In genomic region chr1:66840929-66841328, GRCh38 we compare ENCODE assay signal across 21 cellular contexts. TPM values are rescaled to one million over a fixed set of nuclear protein-coding genes. Genes with fewer than 3 reads are reported as not detected.
DNase-seq lines count a peak whose midpoint lies in the region; ATAC-seq and TF ChIP-seq lines count a peak whose summit lies in the region.
"Had no signal": no experiment of that assay in that cellular context is flagged by ENCODE, and none has a peak within 500 bp of the region (broad histone marks: within the 10 kb centered on the region; RNA-seq: fewer than 3 reads in every experiment).

No MANE protein-coding gene starts in this region.

- no peaks in the 10 kb centered on the region for H3K9me3 Mint-ChIP-seq in endothelial cell (ENCODE audit: unreplicated experiment)
- H3K9me3 Mint-ChIP-seq: endodermal cell had no signal

- H3K27ac Mint-ChIP-seq in T-helper 17 cell = peak overlapping the region; percentile 53
- peak overlapping the region; percentile 93 for H3K27ac Mint-ChIP-seq in endothelial cell (ENCODE audit: unreplicated experiment)
- H3K27ac Mint-ChIP-seq: endodermal cell had no signal

- H3K27me3 Mint-ChIP-seq in T-helper 17 cell = no peaks in the 10 kb centered on the region
- H3K27me3 Mint-ChIP-seq in endothelial cell (ENCODE audit: unreplicated experiment) = no peaks in the 10 kb centered on the region

- peaks cover 0 to 7% (median 0%) of the 10 kb centered on the region in 11 experiments; a peak in 1 of 22 replicates for H3K9me3 ChIP-seq in BLaER1 treated with 17β-estradiol and CSF1 and Interleukin-3, amounts not matched to agents 10 nM and 100 nM (replicated peaks in 1 of 11)
- peaks cover 4% of the 10 kb centered on the region for H3K9me3 ChIP-seq in DND-41 (ENCODE audit: insufficient read depth, low read length, severe bottlenecking)
- no peaks in the 10 kb centered on the region for H3K9me3 ChIP-seq in T-helper 17 cell (ENCODE audit: control insufficient read depth, low read length, poor library complexity, severe bottlenecking)
- H3K9me3 ChIP-seq: mucosa of descending colon, ovary, sigmoid colon, testis had no signal

- peak; percentile 70 for ATAC-seq in DND-41 (ENCODE audit: insufficient read depth, low read depth)
- ATAC-seq in T-helper 17 cell = peak; percentile 21
- ATAC-seq: HCT116, left cardiac atrium, mucosa of descending colon had no signal

- H3K4me3 ChIP-seq in BLaER1 treated with 17β-estradiol and CSF1 and Interleukin-3, amounts not matched to agents 10 nM and 100 nM = no peak overlapping the region
- no peak overlapping the region; a peak in 1 of 4 replicates for H3K4me3 ChIP-seq in DND-41 (ENCODE audit: low read depth in 1 of 2, low read length in 2 of 2)
- H3K4me3 ChIP-seq: mucosa of descending colon, ovary, sigmoid colon, testis had no signal

- peak overlapping the region in 3 of 11 experiments; percentile 8 to 36 (median 26); a peak in 4 of 22 replicates for H3K9ac ChIP-seq in BLaER1 treated with 17β-estradiol and CSF1 and Interleukin-3, amounts not matched to agents 10 nM and 100 nM
- H3K9ac ChIP-seq in DND-41 (ENCODE audit: low read depth, low read length) = peak overlapping the region; percentile 0; the same call in 1 of the 2 replicates

- no peaks in the 10 kb centered on the region for H4K20me1 ChIP-seq in BLaER1 treated with 17β-estradiol and CSF1 and Interleukin-3, amounts not matched to agents 10 nM and 100 nM
- no peaks in the 10 kb centered on the region for H4K20me1 ChIP-seq in DND-41 (ENCODE audit: insufficient read depth, low read length)

- H3K36me3 Mint-ChIP-seq in T-helper 17 cell (ENCODE audit: low read depth) (peaks cover 2% of the 10 kb centered on the region), endothelial cell (ENCODE audit: low read depth, unreplicated experiment) (no peaks in the 10 kb centered on the region)

- no peaks in the 10 kb centered on the region for H3K36me3 ChIP-seq in BLaER1 treated with 17β-estradiol and CSF1 and Interleukin-3, amounts not matched to agents 10 nM and 100 nM
- H3K36me3 ChIP-seq in DND-41 (ENCODE audit: insufficient read depth, low read length) = no peaks in the 10 kb centered on the region
- H3K36me3 ChIP-seq: ovary, sigmoid colon had no signal

- no peaks in the 10 kb centered on the region for H3K79me2 ChIP-seq in DND-41 (ENCODE audit: insufficient read depth, low read length)

- H3K4me3 Mint-ChIP-seq in T-helper 17 cell (peak overlapping the region; percentile 7), endothelial cell (ENCODE audit: unreplicated experiment) (no peak overlapping the region)
- H3K4me3 Mint-ChIP-seq: endodermal cell had no signal

- peak overlapping the region; percentile 25 to 66 (median 54); a peak in 21 of 22 replicates for H3K4me2 ChIP-seq in BLaER1 treated with 17β-estradiol and CSF1 and Interleukin-3, amounts not matched to agents 10 nM and 100 nM
- peak overlapping the region; percentile 13; the same call in 1 of the 2 replicates for H3K4me2 ChIP-seq in DND-41 (ENCODE audit: insufficient read depth, low read length)

- peak overlapping the region; percentile 90 for H2AFZ ChIP-seq in DND-41 (ENCODE audit: low read depth, low read length)

- no peaks in the 10 kb centered on the region for H3K27me3 ChIP-seq in BLaER1 treated with 17β-estradiol and CSF1 and Interleukin-3, amounts not matched to agents 10 nM and 100 nM
- no peaks in the 10 kb centered on the region for H3K27me3 ChIP-seq in DND-41 (ENCODE audit: insufficient read depth, low read length, poor library complexity)
- H3K27me3 ChIP-seq: ovary, sigmoid colon, testis had no signal

- peaks cover 10 to 15% (median 12%) of the 10 kb centered on the region in 10 experiments; a peak in 19 of 20 replicates for H3K4me1 ChIP-seq in BLaER1 treated with 17β-estradiol and CSF1 and Interleukin-3, amounts not matched to agents 10 nM and 100 nM
- peaks cover 14% of the 10 kb centered on the region for H3K4me1 ChIP-seq in DND-41 (ENCODE audit: insufficient read depth, low read length)
- H3K4me1 ChIP-seq: sigmoid colon, testis had no signal

- H3K4me1 Mint-ChIP-seq in T-helper 17 cell (peaks cover 10% of the 10 kb centered on the region), endothelial cell (ENCODE audit: unreplicated experiment) (peaks cover 9% of the 10 kb centered on the region)
- H3K4me1 Mint-ChIP-seq: endodermal cell had no signal

- TF ChIP-seq CTCF in DND-41 (IDR thresholded peaks at IDR 0.05; ENCODE audit: borderline replicate concordance, extremely low read depth, low read length, poor library complexity, severe bottlenecking) = no peak
- TF ChIP-seq CTCF in endothelial cell (IDR thresholded peaks at IDR 0.05; ENCODE audit: unreplicated experiment) = no peak

- DNase-seq in DND-41 (peak; percentile 7), T-helper 17 cell (no peak), endothelial cell (ENCODE audit: low spot score) (no peak), NCI-H2227 (lab: John Stamatoyannopoulos, UW; ENCODE audit: unreplicated experiment) (no peak), kidney tubule cell (ENCODE audit: low spot score) (no peak), cerebellum (ENCODE audit: low spot score) (no peak)
- DNase-seq: activated CD8-positive, alpha-beta memory T cell treated with anti-CD3 and anti-CD28 coated beads, Interleukin-2, amount 50 U/mL, for 48 hours; cerebellar nuclear complex; DMS79; endodermal cell; hypothalamus; left cardiac atrium; mucosa of descending colon; NCI-H2029 treated with DMSO at 0.1 percent for 48 hours; NCI-H510A treated with DMSO at 0.1 percent for 48 hours; ovary; sigmoid colon; testis had no signal

- peak overlapping the region; percentile 19 to 78 (median 60); a peak in 20 of 22 replicates for H3K27ac ChIP-seq in BLaER1 treated with 17β-estradiol and CSF1 and Interleukin-3, amounts not matched to agents 10 nM and 100 nM
- peak overlapping the region; percentile 61 for H3K27ac ChIP-seq in DND-41 (ENCODE audit: low read length)
- H3K27ac ChIP-seq: ovary, sigmoid colon, testis had no signal

RNA-seq across cellular contexts. Expression of gene INSL5, which starts 39.9 kb away (rescaled TPM):
- total RNA-seq in T-helper 17 cell (not detected), endothelial cell (ENCODE audit: unreplicated experiment) (not detected), cerebellum (not detected)
- total RNA-seq: endodermal cell, left cardiac atrium, MCF 10A, ovary had no signal
